ENCODE assay signal across 19 cellular contexts in the genomic region with DNA sequence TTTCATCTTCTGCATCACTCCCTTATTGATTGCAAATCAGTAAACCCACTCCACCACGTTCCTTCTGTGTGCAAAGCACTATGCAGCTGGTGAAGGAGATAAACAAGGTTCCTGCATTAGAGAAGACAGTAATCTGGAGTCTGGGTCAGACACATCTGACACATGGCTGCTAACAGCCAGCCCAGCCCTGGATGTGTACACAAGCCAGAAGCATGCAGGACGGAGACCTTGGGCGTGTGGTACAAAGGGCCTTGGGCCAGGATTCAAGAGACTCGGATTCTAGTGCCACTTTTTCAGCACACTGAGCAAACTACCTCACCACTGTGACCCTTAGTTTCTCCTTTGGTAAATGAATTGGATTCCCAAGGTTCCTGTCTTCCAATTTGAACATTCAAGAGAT.
DNase-seq lines count a peak whose midpoint lies in the region; ATAC-seq and TF ChIP-seq lines count a peak whose summit lies in the region.
"Had no signal": no experiment of that assay in that cellular context is flagged by ENCODE, and none has a peak within 500 bp of the region (broad histone marks: within the 10 kb centered on the region; RNA-seq: fewer than 3 reads in every experiment).

No MANE protein-coding gene starts in this region.

- H3K9me2 ChIP-seq in hepatocyte (replicated peaks; ENCODE audit: insufficient read depth), result no peaks in the 10 kb centered on the region

- DNase-seq in adrenal gland (peak; percentile 15 to 72 (median 51)), hepatocyte (ENCODE audit: low spot score) (peak; percentile 65), lower lobe of right lung (peak; percentile 49), transverse colon (peak; percentile 58), T-helper 9 cell (no peak)
- no peak for DNase-seq in stimulated activated naive CD8-positive, alpha-beta T cell treated with anti-CD3 and anti-CD28 coated beads, Interleukin-15, amount 100 ng/mL, for 72 hours
- DNase-seq: AML-193, H7, HFFc6, Karpas-422, NCI-H1436, NCI-H2029, NCI-H345, NCI-H524 treated with DMSO at 0.1 percent for 48 hours had no signal

- H3K27ac ChIP-seq in adrenal gland, result no peak overlapping the region
- no peak overlapping the region for H3K27ac ChIP-seq in hepatocyte
- H3K27ac ChIP-seq in lower lobe of right lung, result no peak overlapping the region
- no peak overlapping the region for H3K27ac ChIP-seq in transverse colon

- H3K27me3 Mint-ChIP-seq in stimulated activated naive CD8-positive, alpha-beta T cell treated with anti-CD3 and anti-CD28 coated beads, Interleukin-15, amount 100 ng/mL, for 72 hours, result no peaks in the 10 kb centered on the region
- H3K27me3 Mint-ChIP-seq: IgD-negative memory B cell had no signal

- no peak overlapping the region for H3K4me3 ChIP-seq in adrenal gland
- H3K4me3 ChIP-seq in hepatocyte, result no peak overlapping the region
- H3K4me3 ChIP-seq in lower lobe of right lung, result no peak overlapping the region
- no peak overlapping the region for H3K4me3 ChIP-seq in transverse colon

- in situ Hi-C loops in transverse colon (cut with MboI; ENCODE audit: low pct_ligation_motif_present in 1 of 4, low pct_unique_long_range_greater_than_20kb in 1 of 4, low sequenced_read_pairs in 3 of 4), result loop anchor here in 1 of 4 donors (25.0 kb wide), 1 partner anchor 101 kb away; no protein-coding TSS in a partner anchor

- intact Hi-C loops in adrenal gland (cut with DNase I) (no loop called here), lower lobe of right lung (cut with DNase I) (no loop called here), transverse colon (cut with DNase I; ENCODE audit: low total_unique reads) (no loop called here)

- TF ChIP-seq CTCF in adrenal gland (IDR thresholded peaks at IDR 0.05) (no peak), hepatocyte (IDR thresholded peaks at IDR 0.05; ENCODE audit: poor library complexity) (no peak), lower lobe of right lung (IDR thresholded peaks at IDR 0.05) (no peak), transverse colon (IDR thresholded peaks at IDR 0.05) (no peak)

- H3K36me3 ChIP-seq in adrenal gland (replicated peaks in 1 of 2) (no peaks in the 10 kb centered on the region), hepatocyte (replicated peaks; ENCODE audit: insufficient read depth, low read depth) (no peaks in the 10 kb centered on the region), lower lobe of right lung (no peaks in the 10 kb centered on the region), transverse colon (no peaks in the 10 kb centered on the region)

- H3K4me3 Mint-ChIP-seq in stimulated activated naive CD8-positive, alpha-beta T cell treated with anti-CD3 and anti-CD28 coated beads, Interleukin-15, amount 100 ng/mL, for 72 hours, result no peak overlapping the region
- H3K4me3 Mint-ChIP-seq: CD14-positive monocyte, HFFc6, IgD-negative memory B cell had no signal

- no peaks in the 10 kb centered on the region for H3K79me2 ChIP-seq in hepatocyte

- H3K4me2 ChIP-seq in hepatocyte, result no peak overlapping the region

- H3K27me3 ChIP-seq in adrenal gland (no peaks in the 10 kb centered on the region), hepatocyte (no peaks in the 10 kb centered on the region), lower lobe of right lung (ENCODE audit: low read depth) (no peaks in the 10 kb centered on the region), transverse colon (no peaks in the 10 kb centered on the region)

- TF ChIP-seq POLR2A in adrenal gland (IDR thresholded peaks at IDR 0.05), result no peak
- TF ChIP-seq POLR2A in transverse colon (IDR thresholded peaks at IDR 0.05), result no peak

- 22 to 34% (median 24%) methylated on average over 4 of the region's 4 CpGs for WGBS in adrenal gland, 4 donors
- 32% methylated on average over 4 of the region's 4 CpGs for WGBS in hepatocyte (ENCODE audit: low lambda C conversion rate, missing lambda C conversion rate)
- WGBS in transverse colon (ENCODE audit: low coverage in 1 of 2), 2 donors, result 38% methylated on average over 4 of the region's 4 CpGs

- H3K9me3 ChIP-seq in adrenal gland (replicated peaks in 1 of 3) (no peaks in the 10 kb centered on the region), hepatocyte (ENCODE audit: low read depth) (no peaks in the 10 kb centered on the region), lower lobe of right lung (no peaks in the 10 kb centered on the region), transverse colon (no peaks in the 10 kb centered on the region)

- H3K4me1 Mint-ChIP-seq in stimulated activated naive CD8-positive, alpha-beta T cell treated with anti-CD3 and anti-CD28 coated beads, Interleukin-15, amount 100 ng/mL, for 72 hours, result no peaks in the 10 kb centered on the region
- H3K4me1 Mint-ChIP-seq: CD14-positive monocyte, IgD-negative memory B cell had no signal

- H3K4me1 ChIP-seq in adrenal gland (replicated peaks in 1 of 2), result peaks cover 0 to 5% of the 10 kb centered on the region in 2 donors
- H3K4me1 ChIP-seq in hepatocyte (ENCODE audit: insufficient read depth), result peaks cover 4% of the 10 kb centered on the region
- no peaks in the 10 kb centered on the region for H3K4me1 ChIP-seq in lower lobe of right lung
- peaks cover 0 to 3% (median 0%) of the 10 kb centered on the region in 4 donors for H3K4me1 ChIP-seq in transverse colon

- ATAC-seq in lower lobe of right lung, result peak; percentile 48 to 67
- ATAC-seq in stimulated activated naive CD8-positive, alpha-beta T cell treated with anti-CD3 and anti-CD28 coated beads, Interleukin-15, amount 100 ng/mL, for 72 hours, result no peak
- no peak for ATAC-seq in HG02870 (IDR thresholded peaks at IDR 0.05; ENCODE audit: unreplicated experiment)
- ATAC-seq: Panc1, Right ventricle myocardium inferior had no signal

- no peaks in the 10 kb centered on the region for H4K20me1 ChIP-seq in hepatocyte (ENCODE audit: insufficient read depth, poor library complexity, severe bottlenecking)

- no peak overlapping the region for H3K27ac Mint-ChIP-seq in stimulated activated naive CD8-positive, alpha-beta T cell treated with anti-CD3 and anti-CD28 coated beads, Interleukin-15, amount 100 ng/mL, for 72 hours
- H3K27ac Mint-ChIP-seq: CD14-positive monocyte, HFFc6, IgD-negative memory B cell had no signal

- H3K9me3 Mint-ChIP-seq in stimulated activated naive CD8-positive, alpha-beta T cell treated with anti-CD3 and anti-CD28 coated beads, Interleukin-15, amount 100 ng/mL, for 72 hours, result peaks cover 0 to 6% of the 10 kb centered on the region in 2 donors

- no peak overlapping the region for H2AFZ ChIP-seq in hepatocyte

- TF ChIP-seq EP300 in transverse colon (IDR thresholded peaks at IDR 0.05; ENCODE audit: low read depth), result no peak

Comparison
In these comparisons a context has a peak if more than half of its experiments do, and no peak if none do; other contexts are left out.
1. DNase-seq: peak in adrenal gland (7 of 7), hepatocyte (single experiment), lower lobe of right lung (single experiment) and transverse colon (single experiment); none in stimulated activated naive CD8-positive, alpha-beta T cell treated with anti-CD3 and anti-CD28 coated beads, Interleukin-15, amount 100 ng/mL, for 72 hours (0 of 2) and T-helper 9 cell (single experiment).
2. ATAC-seq: peak in lower lobe of right lung (2 of 2); none in stimulated activated naive CD8-positive, alpha-beta T cell treated with anti-CD3 and anti-CD28 coated beads, Interleukin-15, amount 100 ng/mL, for 72 hours (single experiment) and HG02870 (single experiment).